ENCODE assay signal across 21 cellular contexts in the genomic region with DNA sequence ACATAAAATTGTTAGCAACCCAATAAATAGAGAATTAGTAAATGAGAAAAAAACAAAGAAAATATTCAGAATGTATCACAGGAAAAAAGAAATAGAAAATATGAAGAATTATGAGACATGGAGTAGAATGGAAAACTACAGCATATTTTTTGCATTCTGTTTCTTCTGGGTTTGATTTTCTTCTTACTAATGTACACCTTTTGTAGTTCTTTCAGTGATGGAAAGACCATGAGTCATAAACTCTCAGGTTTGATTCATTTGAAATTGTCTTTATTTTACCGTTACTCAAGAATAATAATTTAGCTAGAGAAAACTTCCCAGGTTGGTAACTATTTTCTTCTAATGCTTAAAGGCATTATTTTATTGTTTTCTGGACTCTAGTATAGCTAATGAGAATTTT.
"Had no signal": no experiment of that assay in that cellular context is flagged by ENCODE, and none has a peak within 500 bp of the region (broad histone marks: within the 10 kb centered on the region; RNA-seq: fewer than 3 reads in every experiment).

No MANE protein-coding gene starts in this region.

- H3K4me3 Mint-ChIP-seq: memory B cell; mesothelial cell of epicardium; natural killer cell; neural crest cell; stimulated activated naive B cell treated with anti-CD40 and anti-IgM and Interleukin-4, amounts not matched to agents 10 μg/mL and 1 μg/mL and 100 μg/mL, for 72 hours had no signal

- H3K27ac ChIP-seq: epithelial cell of prostate, esophagus muscularis mucosa, gastrocnemius medialis, heart right ventricle, left ventricle myocardium inferior, lower lobe of right lung, right atrium auricular region, sigmoid colon, skin epidermis had no signal

- H3K4me1 Mint-ChIP-seq: natural killer cell had no signal

- H3K9me3 Mint-ChIP-seq: natural killer cell had no signal

- DNase-seq: effector memory CD4-positive, alpha-beta T cell; gastrocnemius medialis; heart right ventricle; hypothalamus; left cardiac atrium; left ventricle myocardium inferior; lower lobe of right lung; natural killer cell; posterior cingulate gyrus; sigmoid colon; stimulated activated CD4-positive, alpha-beta T cell treated with anti-CD3 and anti-CD28 coated beads, Interleukin-2, amount 100 ng/mL, for 24 hours; stimulated activated CD4-positive, alpha-beta T cell treated with anti-CD3 and anti-CD28 coated beads, Interleukin-4, amount 100 ng/mL, for 4 hours; stimulated activated naive B cell treated with anti-CD40 and anti-IgM and Interleukin-4, amounts not matched to agents 10 μg/mL and 1 μg/mL and 100 μg/mL, for 72 hours; trophoblast cell had no signal

- H3K4me1 ChIP-seq: esophagus muscularis mucosa, gastrocnemius medialis, heart right ventricle, left ventricle myocardium inferior, lower lobe of right lung, right atrium auricular region, sigmoid colon had no signal

- H3K9me3 ChIP-seq: esophagus muscularis mucosa, lower lobe of right lung, sigmoid colon had no signal

- H3K4me3 ChIP-seq: esophagus muscularis mucosa, gastrocnemius medialis, heart right ventricle, left ventricle myocardium inferior, lower lobe of right lung, right atrium auricular region, sigmoid colon, skin epidermis had no signal

- H3K36me3 Mint-ChIP-seq: natural killer cell had no signal

- H3K27ac Mint-ChIP-seq: memory B cell; mesothelial cell of epicardium; natural killer cell; stimulated activated naive B cell treated with anti-CD40 and anti-IgM and Interleukin-4, amounts not matched to agents 10 μg/mL and 1 μg/mL and 100 μg/mL, for 72 hours had no signal

- H3K27me3 ChIP-seq: esophagus muscularis mucosa, gastrocnemius medialis, right atrium auricular region, sigmoid colon had no signal

- H3K27me3 Mint-ChIP-seq: memory B cell; stimulated activated naive B cell treated with anti-CD40 and anti-IgM and Interleukin-4, amounts not matched to agents 10 μg/mL and 1 μg/mL and 100 μg/mL, for 72 hours had no signal

- H3K36me3 ChIP-seq: esophagus muscularis mucosa, gastrocnemius medialis, heart right ventricle, left ventricle myocardium inferior, lower lobe of right lung, right atrium auricular region, sigmoid colon had no signal
